Comparison of ENCODE assay signal across 9 cellular contexts in genomic region chr11:107549253-107549953, GRCh38. TPM values are rescaled to one million over a fixed set of nuclear protein-coding genes. Genes with fewer than 3 reads are reported as not detected.
A peak's percentile ranks its signal among the peaks of the same experiment; 100 is the strongest.
DNase-seq lines count a peak whose midpoint lies in the region; ATAC-seq and TF ChIP-seq lines count a peak whose summit lies in the region.
"Had no signal": no experiment of that assay in that cellular context is flagged by ENCODE, and none has a peak within 500 bp of the region (broad histone marks: within the 10 kb centered on the region; RNA-seq: fewer than 3 reads in every experiment).

No MANE protein-coding gene starts in this region.

- H3K4me3 Mint-ChIP-seq in CD14-positive monocyte (no peak overlapping the region), neural crest cell (no peak overlapping the region)

- TF ChIP-seq CTCF in CD14-positive monocyte (IDR thresholded peaks at IDR 0.05) (peak; percentile 86), GM12873 (IDR thresholded peaks at IDR 0.05; ENCODE audit: insufficient read depth, low read depth, low read length, missing control alignments) (peak; percentile 74), neural crest cell (conservative IDR thresholded peaks at IDR 0.05) (peak; percentile 87)

- H3K4me3 ChIP-seq in Jurkat, Clone E6-1 (ENCODE audit: low read length) = no peak overlapping the region
- H3K4me3 ChIP-seq: SJSA1 had no signal

- peaks cover 0 to 3% (median 0%) of the 10 kb centered on the region in 3 donors for H3K27me3 Mint-ChIP-seq in CD14-positive monocyte (ENCODE audit: low read depth in 3 of 3)
- no peaks in the 10 kb centered on the region for H3K27me3 Mint-ChIP-seq in neural crest cell (ENCODE audit: low read depth)

- intact Hi-C loops in CD14-positive monocyte (cut with micrococcal nuclease) = loop anchor here in 1 of 2 donors (5.0 to 10.0 kb wide), 2 partner anchors 143 to 345 kb away; no protein-coding TSS in a partner anchor

- H3K36me3 Mint-ChIP-seq in CD14-positive monocyte = peaks cover 51 to 63% of the 10 kb centered on the region in 2 donors
- peaks cover 2% of the 10 kb centered on the region for H3K36me3 Mint-ChIP-seq in neural crest cell (ENCODE audit: low read depth)

- H3K4me1 Mint-ChIP-seq in CD14-positive monocyte = no peaks in the 10 kb centered on the region
- peaks cover 4% of the 10 kb centered on the region for H3K4me1 Mint-ChIP-seq in neural crest cell

- H3K27ac Mint-ChIP-seq in CD14-positive monocyte (no peak overlapping the region), neural crest cell (ENCODE audit: unreplicated experiment) (no peak overlapping the region)

- no peaks in the 10 kb centered on the region for H3K9me3 Mint-ChIP-seq in CD14-positive monocyte
- H3K9me3 Mint-ChIP-seq in neural crest cell = no peaks in the 10 kb centered on the region

- ATAC-seq in GM19328 (IDR thresholded peaks at IDR 0.05; ENCODE audit: unreplicated experiment) = no peak

- no peak for DNase-seq in CD14-positive monocyte (ENCODE audit: low spot score)
- DNase-seq in Jurkat, Clone E6-1 (ENCODE audit: low read depth, low spot score) = peak; percentile 28
- DNase-seq in T follicular helper cell (ENCODE audit: low read depth) = peak; percentile 10
- DNase-seq in epidermal melanocyte (ENCODE audit: insufficient read length, low spot score) = peak; percentile 41
- no peak for DNase-seq in neural crest cell (ENCODE audit: low read depth, low spot score)
- no peak for DNase-seq in ureter (ENCODE audit: low spot score)

RNA-seq across cellular contexts. Expression of gene ALKBH8, which starts 16.1 kb away (rescaled TPM):
- polyA plus RNA-seq in CD14-positive monocyte = 1 to 10 TPM in 1 of 2 donors, under 1 TPM in 1; 0.83 to 1.8 TPM
- polyA plus RNA-seq in Jurkat, Clone E6-1 (2012; ENCODE audit: insufficient read depth, insufficient read length) = 9.1 TPM
- total RNA-seq in neural crest cell = 11.0 and 13.4 TPM in 2 replicates
- 13.1 TPM for total RNA-seq in ureter

RNA-seq across cellular contexts. Expression of gene ELMOD1, which starts 41.5 kb away (rescaled TPM):
- polyA plus RNA-seq in CD14-positive monocyte = not detected
- 0.64 TPM for polyA plus RNA-seq in Jurkat, Clone E6-1 (2012; ENCODE audit: insufficient read depth, insufficient read length)
- total RNA-seq in neural crest cell = 0.40 and 0.43 TPM in 2 replicates
- 0.39 TPM for total RNA-seq in ureter

Comparison
In these comparisons a context has a peak if more than half of its experiments do, and no peak if none do; other contexts are left out.
1. DNase-seq: peak in Jurkat, Clone E6-1 (single experiment), T follicular helper cell (single experiment) and epidermal melanocyte (single experiment); none in CD14-positive monocyte (single experiment), neural crest cell (single experiment) and ureter (single experiment).
2. Peak in every context shown above with its lines, with median percentiles within 50 percentile points of each other: CTCF ChIP-seq.